Comparison of ENCODE assay signal across 1 cellular context in genomic region chr22:21940521-21940920, GRCh38.
TF ChIP-seq lines count a peak whose summit lies in the region.

No MANE protein-coding gene starts in this region.

TF ChIP-seq in IMR-90, 13 proteins besides CTCF, POLR2A, EP300 and RAD21 (continued from another document):
- TF ChIP-seq NFE2L2 (IDR thresholded peaks at IDR 0.05; ENCODE audit: low read depth, low read length) = no peak
- no peak for TF ChIP-seq RCOR1 (IDR thresholded peaks at IDR 0.05; ENCODE audit: insufficient replicate concordance, low read length)
- no peak for TF ChIP-seq SMC3 (IDR thresholded peaks at IDR 0.05; ENCODE audit: low read depth, low read length)
- TF ChIP-seq CHD1 (IDR thresholded peaks at IDR 0.05; ENCODE audit: low read depth, low read length) = no peak
- no peak for TF ChIP-seq CEBPB (IDR thresholded peaks at IDR 0.05; ENCODE audit: low read depth, low read length)
- TF ChIP-seq MXI1 (IDR thresholded peaks at IDR 0.05; ENCODE audit: borderline replicate concordance, low read depth, low read length) = no peak
- TF ChIP-seq MAFK (IDR thresholded peaks at IDR 0.05; ENCODE audit: low read depth, low read length) = no peak
